1 cellular context compared by ENCODE assay signal in genomic region chr10:36301139-36301538, GRCh38.
TF ChIP-seq lines count a peak whose summit lies in the region.

No MANE protein-coding gene starts in this region.

TF ChIP-seq in GM23338, 12 proteins besides CTCF, POLR2A, EP300 and RAD21 (continued from another document):
- TF ChIP-seq, protein P1, sequence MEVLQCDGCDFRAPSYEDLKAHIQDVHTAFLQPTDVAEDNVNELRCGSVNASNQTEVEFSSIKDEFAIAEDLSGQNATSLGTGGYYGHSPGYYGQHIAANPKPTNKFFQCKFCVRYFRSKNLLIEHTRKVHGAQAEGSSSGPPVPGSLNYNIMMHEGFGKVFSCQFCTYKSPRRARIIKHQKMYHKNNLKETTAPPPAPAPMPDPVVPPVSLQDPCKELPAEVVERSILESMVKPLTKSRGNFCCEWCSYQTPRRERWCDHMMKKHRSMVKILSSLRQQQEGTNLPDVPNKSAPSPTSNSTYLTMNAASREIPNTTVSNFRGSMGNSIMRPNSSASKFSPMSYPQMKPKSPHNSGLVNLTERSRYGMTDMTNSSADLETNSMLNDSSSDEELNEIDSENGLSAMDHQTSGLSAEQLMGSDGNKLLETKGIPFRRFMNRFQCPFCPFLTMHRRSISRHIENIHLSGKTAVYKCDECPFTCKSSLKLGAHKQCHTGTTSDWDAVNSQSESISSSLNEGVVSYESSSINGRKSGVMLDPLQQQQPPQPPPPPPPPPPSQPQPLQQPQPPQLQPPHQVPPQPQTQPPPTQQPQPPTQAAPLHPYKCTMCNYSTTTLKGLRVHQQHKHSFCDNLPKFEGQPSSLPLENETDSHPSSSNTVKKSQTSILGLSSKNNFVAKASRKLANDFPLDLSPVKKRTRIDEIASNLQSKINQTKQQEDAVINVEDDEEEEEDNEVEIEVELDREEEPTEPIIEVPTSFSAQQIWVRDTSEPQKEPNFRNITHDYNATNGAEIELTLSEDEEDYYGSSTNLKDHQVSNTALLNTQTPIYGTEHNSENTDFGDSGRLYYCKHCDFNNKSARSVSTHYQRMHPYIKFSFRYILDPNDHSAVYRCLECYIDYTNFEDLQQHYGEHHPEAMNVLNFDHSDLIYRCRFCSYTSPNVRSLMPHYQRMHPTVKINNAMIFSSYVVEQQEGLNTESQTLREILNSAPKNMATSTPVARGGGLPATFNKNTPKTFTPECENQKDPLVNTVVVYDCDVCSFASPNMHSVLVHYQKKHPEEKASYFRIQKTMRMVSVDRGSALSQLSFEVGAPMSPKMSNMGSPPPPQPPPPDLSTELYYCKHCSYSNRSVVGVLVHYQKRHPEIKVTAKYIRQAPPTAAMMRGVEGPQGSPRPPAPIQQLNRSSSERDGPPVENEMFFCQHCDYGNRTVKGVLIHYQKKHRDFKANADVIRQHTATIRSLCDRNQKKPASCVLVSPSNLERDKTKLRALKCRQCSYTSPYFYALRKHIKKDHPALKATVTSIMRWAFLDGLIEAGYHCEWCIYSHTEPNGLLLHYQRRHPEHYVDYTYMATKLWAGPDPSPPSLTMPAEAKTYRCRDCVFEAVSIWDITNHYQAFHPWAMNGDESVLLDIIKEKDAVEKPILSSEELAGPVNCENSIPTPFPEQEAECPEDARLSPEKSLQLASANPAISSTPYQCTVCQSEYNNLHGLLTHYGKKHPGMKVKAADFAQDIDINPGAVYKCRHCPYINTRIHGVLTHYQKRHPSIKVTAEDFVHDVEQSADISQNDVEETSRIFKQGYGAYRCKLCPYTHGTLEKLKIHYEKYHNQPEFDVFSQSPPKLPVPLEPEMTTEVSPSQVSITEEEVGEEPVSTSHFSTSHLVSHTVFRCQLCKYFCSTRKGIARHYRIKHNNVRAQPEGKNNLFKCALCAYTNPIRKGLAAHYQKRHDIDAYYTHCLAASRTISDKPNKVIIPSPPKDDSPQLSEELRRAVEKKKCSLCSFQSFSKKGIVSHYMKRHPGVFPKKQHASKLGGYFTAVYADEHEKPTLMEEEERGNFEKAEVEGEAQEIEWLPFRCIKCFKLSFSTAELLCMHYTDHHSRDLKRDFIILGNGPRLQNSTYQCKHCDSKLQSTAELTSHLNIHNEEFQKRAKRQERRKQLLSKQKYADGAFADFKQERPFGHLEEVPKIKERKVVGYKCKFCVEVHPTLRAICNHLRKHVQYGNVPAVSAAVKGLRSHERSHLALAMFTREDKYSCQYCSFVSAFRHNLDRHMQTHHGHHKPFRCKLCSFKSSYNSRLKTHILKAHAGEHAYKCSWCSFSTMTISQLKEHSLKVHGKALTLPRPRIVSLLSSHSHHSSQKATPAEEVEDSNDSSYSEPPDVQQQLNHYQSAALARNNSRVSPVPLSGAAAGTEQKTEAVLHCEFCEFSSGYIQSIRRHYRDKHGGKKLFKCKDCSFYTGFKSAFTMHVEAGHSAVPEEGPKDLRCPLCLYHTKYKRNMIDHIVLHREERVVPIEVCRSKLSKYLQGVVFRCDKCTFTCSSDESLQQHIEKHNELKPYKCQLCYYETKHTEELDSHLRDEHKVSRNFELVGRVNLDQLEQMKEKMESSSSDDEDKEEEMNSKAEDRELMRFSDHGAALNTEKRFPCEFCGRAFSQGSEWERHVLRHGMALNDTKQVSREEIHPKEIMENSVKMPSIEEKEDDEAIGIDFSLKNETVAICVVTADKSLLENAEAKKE (CRISPR knock-in tag; IDR thresholded peaks at IDR 0.05), result no peak
- TF ChIP-seq CREB1 (CRISPR knock-in tag; IDR thresholded peaks at IDR 0.05; ENCODE audit: low read depth), result no peak
TF ChIP-seq in GM23338: peak in this region for 0.
